In the genomic region with DNA sequence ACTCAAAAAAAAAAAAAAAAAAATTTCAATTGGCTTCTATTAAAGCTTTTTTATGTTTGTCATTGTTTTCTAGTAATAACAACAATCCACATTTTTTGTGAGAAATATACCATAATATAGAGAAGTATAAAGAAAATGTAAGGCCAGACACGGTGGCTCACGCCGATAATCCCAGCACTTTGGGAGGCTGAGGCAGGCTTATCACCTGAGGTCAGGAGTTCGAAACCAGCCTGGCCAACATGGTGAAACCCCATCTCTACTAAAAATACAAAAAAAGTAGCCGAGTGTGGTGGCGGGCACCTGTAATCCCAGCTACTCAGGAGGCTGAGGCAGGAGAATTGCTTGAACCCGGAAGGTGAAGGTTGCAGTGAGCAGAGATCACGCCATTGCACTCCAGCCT, we compare ENCODE assay signal across 8 cellular contexts. TPM values are rescaled to one million over a fixed set of nuclear protein-coding genes. Genes with fewer than 3 reads are reported as not detected.
"Had no signal": no experiment of that assay in that cellular context is flagged by ENCODE, and none has a peak within 500 bp of the region (broad histone marks: within the 10 kb centered on the region; RNA-seq: fewer than 3 reads in every experiment).

No MANE protein-coding gene starts in this region.

RNA-seq across cellular contexts. Expression of gene QRFP, which starts 48.1 kb away (rescaled TPM):
- total RNA-seq: activated CD8-positive, alpha-beta memory T cell treated with anti-CD3 and anti-CD28 coated beads for 36 hours; activated naive CD4-positive, alpha-beta T cell treated with anti-CD3 and anti-CD28 coated beads for 36 hours; activated T-helper 17 cell treated with anti-CD3 and anti-CD28 coated beads, Interleukin-2, amount 50 U/mL, for 72 hours; body of pancreas; dermis microvascular lymphatic vessel endothelial cell; mucosa of gallbladder; ovary had no signal
- polyA plus RNA-seq: neural cell, ovary had no signal
